Comparison of ENCODE assay signal across 9 cellular contexts in genomic region chr17:67443931-67444597, GRCh38.
DNase-seq lines count a peak whose midpoint lies in the region; ATAC-seq and TF ChIP-seq lines count a peak whose summit lies in the region.
"Had no signal": no experiment of that assay in that cellular context is flagged by ENCODE, and none has a peak within 500 bp of the region (broad histone marks: within the 10 kb centered on the region; RNA-seq: fewer than 3 reads in every experiment).

No MANE protein-coding gene starts in this region.

- CTCF ChIA-PET in MCF 10A (lab: Yijun Ruan, JAX), result no interaction called here

- no peak overlapping the region for H3K27ac Mint-ChIP-seq in MCF 10A (ENCODE audit: low read depth, unreplicated experiment)
- H3K27ac Mint-ChIP-seq: activated CD8-positive, alpha-beta memory T cell treated with anti-CD3 and anti-CD28 coated beads, Interleukin-2, amount 10 ng/mL, durations not matched to agents 7 days and 5 days had no signal

- H3K27me3 Mint-ChIP-seq in MCF 10A (ENCODE audit: insufficient read depth, unreplicated experiment), result no peaks in the 10 kb centered on the region
- H3K27me3 Mint-ChIP-seq: activated CD8-positive, alpha-beta memory T cell treated with anti-CD3 and anti-CD28 coated beads, Interleukin-2, amount 10 ng/mL, durations not matched to agents 7 days and 5 days had no signal

- H3K4me1 Mint-ChIP-seq in MCF 10A (ENCODE audit: insufficient read depth, unreplicated experiment), result peaks cover 15% of the 10 kb centered on the region

- in situ Hi-C loops in ACHN (cut with HindIII; ENCODE audit: low pct_ligation_motif_present, low pct_unique_long_range_greater_than_20kb, low sequenced_read_pairs), result no loop called here

- no peak overlapping the region for H3K4me3 ChIP-seq in breast epithelium
- H3K4me3 ChIP-seq in left lung, result no peak overlapping the region
- no peak overlapping the region for H3K4me3 ChIP-seq in uterus

- no peaks in the 10 kb centered on the region for H3K36me3 ChIP-seq in breast epithelium
- no peaks in the 10 kb centered on the region for H3K36me3 ChIP-seq in left lung
- no peaks in the 10 kb centered on the region for H3K36me3 ChIP-seq in uterus

- no TSS peak for BruUV-seq in MCF 10A (replicated peaks; lab: Mats Ljungman, UMichigan)

- peak overlapping the region; percentile 10 to 26 for H3K27ac ChIP-seq in breast epithelium
- peak overlapping the region in 1 of 2 donors; percentile 80 for H3K27ac ChIP-seq in left lung
- H3K27ac ChIP-seq in uterus, result peak overlapping the region; percentile 57 to 80

- H3K9me3 ChIP-seq in breast epithelium (no peaks in the 10 kb centered on the region), left lung (no peaks in the 10 kb centered on the region), uterus (no peaks in the 10 kb centered on the region)

- TF ChIP-seq POLR2A in breast epithelium (IDR thresholded peaks at IDR 0.05), result no peak
- no peak for TF ChIP-seq POLR2A in uterus (IDR thresholded peaks at IDR 0.05)

- DNase-seq in breast epithelium (ENCODE audit: low spot score in 2 of 2), result no peak
- no peak for DNase-seq in MCF 10A (ENCODE audit: unreplicated experiment)
- DNase-seq in dermis blood vessel endothelial cell, result peak; percentile 74
- no peak for DNase-seq in left lung
- peak; percentile 35 to 42 for DNase-seq in uterus
- DNase-seq in ACHN, result no peak
- no peak for DNase-seq in activated CD4-positive, alpha-beta T cell treated with anti-CD3 and anti-CD28 coated beads for 1 hour
- DNase-seq in Ammon's horn (ENCODE audit: low spot score), result no peak
- DNase-seq: activated CD8-positive, alpha-beta memory T cell treated with anti-CD3 and anti-CD28 coated beads, Interleukin-2, amount 10 ng/mL, durations not matched to agents 7 days and 5 days had no signal

- no peaks in the 10 kb centered on the region for H3K27me3 ChIP-seq in breast epithelium
- no peaks in the 10 kb centered on the region for H3K27me3 ChIP-seq in left lung
- no peaks in the 10 kb centered on the region for H3K27me3 ChIP-seq in uterus

- H3K4me1 ChIP-seq in breast epithelium (no peaks in the 10 kb centered on the region), left lung (peaks cover 11 to 58% of the 10 kb centered on the region in 2 donors), uterus (no peaks in the 10 kb centered on the region)

- peak; percentile 29 for ATAC-seq in left lung
- ATAC-seq: activated CD8-positive, alpha-beta memory T cell treated with anti-CD3 and anti-CD28 coated beads, Interleukin-2, amount 10 ng/mL, durations not matched to agents 7 days and 5 days had no signal

- no peaks in the 10 kb centered on the region for H3K36me3 Mint-ChIP-seq in MCF 10A (ENCODE audit: insufficient read depth, unreplicated experiment)

- no peaks in the 10 kb centered on the region for H3K9me3 Mint-ChIP-seq in MCF 10A (ENCODE audit: unreplicated experiment)

- TF ChIP-seq CTCF in breast epithelium (IDR thresholded peaks at IDR 0.05) (no peak), MCF 10A (IDR thresholded peaks at IDR 0.05; ENCODE audit: unreplicated experiment) (no peak), left lung (IDR thresholded peaks at IDR 0.05) (no peak), uterus (IDR thresholded peaks at IDR 0.05) (no peak)

- H3K4me3 Mint-ChIP-seq in MCF 10A (ENCODE audit: unreplicated experiment), result no peak overlapping the region
- H3K4me3 Mint-ChIP-seq: activated CD8-positive, alpha-beta memory T cell treated with anti-CD3 and anti-CD28 coated beads, Interleukin-2, amount 10 ng/mL, durations not matched to agents 7 days and 5 days had no signal

- intact Hi-C loops in breast epithelium (cut with DNase I; ENCODE audit: low total_unique reads) (no loop called here), MCF 10A (cut with micrococcal nuclease) (no loop called here), left lung (cut with DNase I) (no loop called here), uterus (cut with DNase I; ENCODE audit: low total_unique reads) (no loop called here)

- POLR2A ChIA-PET in MCF 10A (lab: Yijun Ruan, JAX), result interaction anchor here (1.0 kb wide), 1 partner anchor 19 kb away, joined by 3 read pairs; no protein-coding TSS in a partner anchor

Comparison
In these comparisons a context has a peak if more than half of its experiments do, and no peak if none do; other contexts are left out.
1. DNase-seq: peak in dermis blood vessel endothelial cell (single experiment) and uterus (2 of 2); none in breast epithelium (0 of 2), MCF 10A (single experiment), left lung (0 of 2), ACHN (single experiment), activated CD4-positive, alpha-beta T cell treated with anti-CD3 and anti-CD28 coated beads for 1 hour (single experiment) and Ammon's horn (single experiment).